In the genomic region with DNA sequence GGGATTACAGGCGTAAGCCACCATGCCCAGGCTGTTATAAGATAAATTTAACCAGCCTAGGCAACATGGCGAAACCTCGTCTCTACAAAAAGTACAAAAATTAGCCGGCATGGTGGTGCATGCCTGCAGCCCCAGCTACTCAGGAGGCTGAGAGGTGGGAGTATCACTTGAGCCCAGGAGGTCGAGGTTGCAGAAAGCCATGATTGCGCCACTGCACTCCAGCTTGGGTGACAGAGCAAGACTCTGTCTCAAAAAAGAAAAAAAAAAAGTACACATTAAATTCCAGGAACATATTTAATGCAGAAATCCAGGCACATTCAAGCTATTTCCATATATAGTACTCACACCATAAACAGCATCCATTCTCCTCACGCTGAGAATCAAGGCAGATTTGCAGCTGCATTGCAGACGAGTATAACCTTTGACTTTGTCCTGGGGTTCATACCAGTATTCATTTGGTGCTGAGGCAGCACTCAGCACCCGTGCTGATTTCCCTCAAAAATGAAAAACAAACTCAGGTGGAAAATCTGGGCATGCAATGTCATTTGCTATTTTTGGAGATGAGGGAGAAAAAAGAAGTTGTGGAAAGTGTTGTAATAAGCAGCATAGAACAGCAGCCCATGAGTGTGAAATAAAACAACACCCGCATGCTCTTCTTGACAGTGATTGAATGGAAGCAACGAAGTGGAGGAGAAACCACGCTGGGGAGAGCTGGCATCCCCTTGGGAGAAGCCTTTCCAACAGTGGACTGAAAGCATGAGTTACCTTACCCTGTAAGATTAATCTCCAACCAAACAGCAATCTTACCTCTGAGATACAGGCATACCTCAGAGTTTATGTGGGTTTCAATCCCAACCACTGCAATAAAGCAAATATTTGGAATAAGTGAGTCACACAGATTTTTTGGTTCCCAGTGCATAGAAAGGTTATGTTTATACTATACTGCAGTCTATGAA, we compare ENCODE assay signal across 1 cellular context.
TF ChIP-seq lines count a peak whose summit lies in the region.

No MANE protein-coding gene starts in this region.

TF ChIP-seq in liver, 16 proteins besides CTCF, POLR2A, EP300 and RAD21 (continued from another document):
- TF ChIP-seq, protein P1, sequence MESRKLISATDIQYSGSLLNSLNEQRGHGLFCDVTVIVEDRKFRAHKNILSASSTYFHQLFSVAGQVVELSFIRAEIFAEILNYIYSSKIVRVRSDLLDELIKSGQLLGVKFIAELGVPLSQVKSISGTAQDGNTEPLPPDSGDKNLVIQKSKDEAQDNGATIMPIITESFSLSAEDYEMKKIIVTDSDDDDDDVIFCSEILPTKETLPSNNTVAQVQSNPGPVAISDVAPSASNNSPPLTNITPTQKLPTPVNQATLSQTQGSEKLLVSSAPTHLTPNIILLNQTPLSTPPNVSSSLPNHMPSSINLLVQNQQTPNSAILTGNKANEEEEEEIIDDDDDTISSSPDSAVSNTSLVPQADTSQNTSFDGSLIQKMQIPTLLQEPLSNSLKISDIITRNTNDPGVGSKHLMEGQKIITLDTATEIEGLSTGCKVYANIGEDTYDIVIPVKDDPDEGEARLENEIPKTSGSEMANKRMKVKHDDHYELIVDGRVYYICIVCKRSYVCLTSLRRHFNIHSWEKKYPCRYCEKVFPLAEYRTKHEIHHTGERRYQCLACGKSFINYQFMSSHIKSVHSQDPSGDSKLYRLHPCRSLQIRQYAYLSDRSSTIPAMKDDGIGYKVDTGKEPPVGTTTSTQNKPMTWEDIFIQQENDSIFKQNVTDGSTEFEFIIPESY (IDR thresholded peaks at IDR 0.05): no peak
